ENCODE assay signal across 1 cellular context in genomic region chr5:139416651-139417050, GRCh38.
TF ChIP-seq lines count a peak whose summit lies in the region.

No MANE protein-coding gene starts in this region.

TF ChIP-seq in IMR-90, 13 proteins besides CTCF, POLR2A, EP300 and RAD21 (continued from another document):
- TF ChIP-seq MAZ (IDR thresholded peaks at IDR 0.05; ENCODE audit: borderline replicate concordance, low read depth, low read length) (no peak), NFE2L2 (IDR thresholded peaks at IDR 0.05; ENCODE audit: low read depth, low read length) (no peak), MAFK (IDR thresholded peaks at IDR 0.05; ENCODE audit: low read depth, low read length) (no peak), CHD1 (IDR thresholded peaks at IDR 0.05; ENCODE audit: low read depth, low read length) (no peak), USF2 (IDR thresholded peaks at IDR 0.05; ENCODE audit: low read depth, low read length) (no peak), ELK1 (IDR thresholded peaks at IDR 0.05; ENCODE audit: borderline replicate concordance, low read depth, low read length) (no peak)
